ENCODE assay signal across 1 cellular context in the genomic region with DNA sequence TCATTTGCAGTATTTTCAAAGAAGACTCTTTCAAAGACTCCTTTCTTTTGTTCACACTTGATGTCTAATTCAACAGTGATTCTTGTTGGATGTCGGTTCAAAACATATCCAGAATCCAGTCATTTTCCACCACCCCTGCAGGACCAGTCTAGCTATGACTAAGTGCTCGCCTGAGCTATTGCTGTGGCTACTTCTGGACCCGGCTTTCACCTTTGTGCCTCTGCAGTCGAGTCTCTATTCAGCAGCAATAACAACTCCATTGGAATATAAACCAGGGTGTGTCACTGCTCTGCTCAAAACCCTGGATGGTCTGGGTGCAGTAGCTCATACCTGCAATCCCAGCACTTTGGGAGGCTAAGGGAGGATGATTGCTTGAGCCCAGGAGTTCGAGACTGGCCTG.
TF ChIP-seq lines count a peak whose summit lies in the region.

No MANE protein-coding gene starts in this region.

TF ChIP-seq in SK-N-SH, 30 proteins besides CTCF, POLR2A, EP300 and RAD21 (continued from another document):
- TF ChIP-seq NRF1 (IDR thresholded peaks at IDR 0.05; ENCODE audit: low read depth, low read length) (no peak), TCF12 (IDR thresholded peaks at IDR 0.05) (no peak), RCOR1 (IDR thresholded peaks at IDR 0.05; ENCODE audit: low read length) (no peak), RFX5 (IDR thresholded peaks at IDR 0.05; ENCODE audit: low read length) (no peak)
- TF ChIP-seq, protein P1, sequence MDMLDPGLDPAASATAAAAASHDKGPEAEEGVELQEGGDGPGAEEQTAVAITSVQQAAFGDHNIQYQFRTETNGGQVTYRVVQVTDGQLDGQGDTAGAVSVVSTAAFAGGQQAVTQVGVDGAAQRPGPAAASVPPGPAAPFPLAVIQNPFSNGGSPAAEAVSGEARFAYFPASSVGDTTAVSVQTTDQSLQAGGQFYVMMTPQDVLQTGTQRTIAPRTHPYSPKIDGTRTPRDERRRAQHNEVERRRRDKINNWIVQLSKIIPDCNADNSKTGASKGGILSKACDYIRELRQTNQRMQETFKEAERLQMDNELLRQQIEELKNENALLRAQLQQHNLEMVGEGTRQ (IDR thresholded peaks at IDR 0.05; ENCODE audit: borderline replicate concordance, low read depth, low read length), result no peak
- TF ChIP-seq, protein P2, sequence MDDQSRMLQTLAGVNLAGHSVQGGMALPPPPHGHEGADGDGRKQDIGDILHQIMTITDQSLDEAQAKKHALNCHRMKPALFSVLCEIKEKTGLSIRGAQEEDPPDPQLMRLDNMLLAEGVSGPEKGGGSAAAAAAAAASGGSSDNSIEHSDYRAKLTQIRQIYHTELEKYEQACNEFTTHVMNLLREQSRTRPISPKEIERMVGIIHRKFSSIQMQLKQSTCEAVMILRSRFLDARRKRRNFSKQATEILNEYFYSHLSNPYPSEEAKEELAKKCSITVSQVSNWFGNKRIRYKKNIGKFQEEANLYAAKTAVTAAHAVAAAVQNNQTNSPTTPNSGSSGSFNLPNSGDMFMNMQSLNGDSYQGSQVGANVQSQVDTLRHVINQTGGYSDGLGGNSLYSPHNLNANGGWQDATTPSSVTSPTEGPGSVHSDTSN (IDR thresholded peaks at IDR 0.05), result no peak
